In the genomic region with DNA sequence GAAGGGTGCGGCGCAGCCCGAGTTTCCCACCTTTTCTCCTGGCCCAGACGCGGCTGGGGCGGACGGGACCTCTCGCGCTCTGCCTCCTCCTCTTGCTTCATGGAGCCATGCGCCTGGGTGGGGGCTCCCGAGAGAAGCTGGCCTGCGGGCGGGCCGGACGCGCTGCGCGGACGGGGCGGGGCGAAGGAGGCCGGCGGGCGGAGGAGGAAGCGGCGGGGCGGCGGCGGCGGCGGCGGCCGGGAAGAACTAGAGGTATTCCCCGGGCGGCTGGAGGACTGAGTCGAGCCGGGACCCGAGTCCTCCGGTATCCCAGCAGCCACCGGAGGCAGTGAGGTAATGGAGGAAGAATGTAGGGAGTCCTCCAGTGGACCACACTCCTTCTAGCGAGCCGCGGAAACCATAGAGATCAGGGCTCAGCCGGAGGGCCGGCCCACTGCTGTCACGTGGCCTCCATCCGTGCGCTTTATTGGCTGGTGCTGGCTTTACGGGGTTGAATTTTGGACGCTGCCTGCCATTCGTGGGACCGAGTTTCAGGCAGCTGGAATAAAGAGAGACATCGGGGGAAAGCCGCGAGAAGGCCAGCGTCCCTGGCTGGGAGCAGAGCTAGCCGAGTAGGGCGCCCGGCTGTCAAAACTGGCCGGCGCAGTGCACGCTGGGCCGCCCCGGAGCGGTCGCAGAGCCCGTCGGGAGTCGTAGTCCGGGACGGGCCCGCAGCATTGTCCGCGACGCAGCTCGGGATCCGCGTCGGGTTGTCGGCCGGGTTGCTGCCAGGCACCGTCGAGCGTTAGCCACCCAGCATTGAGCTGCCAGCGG, we compare ENCODE assay signal across 8 cellular contexts. TPM values are rescaled to one million over a fixed set of nuclear protein-coding genes. Genes with fewer than 3 reads are reported as not detected.
DNase-seq lines count a peak whose midpoint lies in the region; ATAC-seq and TF ChIP-seq lines count a peak whose summit lies in the region.
"Not testable (repeated sequence)": the region's sequence is repeated elsewhere in the genome, so short reads cannot be mapped to it uniquely, and the experiment has no call there.

Gene AMMECR1L (minus strand): TSS at position 177 of the 813 bp plus-strand sequence. CDS start 11,722 bp downstream, outside the sequence.

- H3K4me1 Mint-ChIP-seq in activated CD4-positive, alpha-beta T cell treated with anti-CD3 and anti-CD28 coated beads for 36 hours = peaks cover 47% of the 10 kb centered on the region

- not testable (repeated sequence) for BruUV-seq in A673 (replicated peaks; lab: Mats Ljungman, UMichigan)

- not testable (repeated sequence) for H3K27me3 Mint-ChIP-seq in activated CD4-positive, alpha-beta T cell treated with anti-CD3 and anti-CD28 coated beads for 36 hours

- H3K9me3 Mint-ChIP-seq in activated CD4-positive, alpha-beta T cell treated with anti-CD3 and anti-CD28 coated beads for 36 hours (ENCODE audit: low read depth) = not testable (repeated sequence)

- H3K4me3 Mint-ChIP-seq in activated CD4-positive, alpha-beta T cell treated with anti-CD3 and anti-CD28 coated beads for 36 hours = peak within 1 kb of the TSS; percentile 88

- H3K4me1 ChIP-seq in A673 (ENCODE audit: insufficient read depth, low read length, poor library complexity, severe bottlenecking) = peaks cover 17% of the 10 kb centered on the region

- peaks cover 24% of the 10 kb centered on the region for H3K36me3 Mint-ChIP-seq in activated CD4-positive, alpha-beta T cell treated with anti-CD3 and anti-CD28 coated beads for 36 hours (ENCODE audit: low read depth)

- not testable (repeated sequence) for H3K9me3 ChIP-seq in A673 (ENCODE audit: low read depth, low read length, poor library complexity, severe bottlenecking)

- peaks cover 17% of the 10 kb centered on the region for H3K36me3 ChIP-seq in A673 (ENCODE audit: insufficient read depth, low read length, poor library complexity, severe bottlenecking)

- peak; percentile 78 for DNase-seq in A673 (ENCODE audit: low spot score)
- peak; percentile 45 for DNase-seq in NCI-H460 (ENCODE audit: extremely low read depth, low read depth)
- DNase-seq in activated CD4-positive, alpha-beta T cell treated with anti-CD3 and anti-CD28 coated beads for 36 hours = peak; percentile 83
- peak; percentile 80 for DNase-seq in cerebellar cortex (ENCODE audit: low spot score)
- peak; percentile 64 for DNase-seq in inferior parietal cortex (ENCODE audit: extremely low spot score)

- POLR2A ChIA-PET in A673 (lab: Charles Lee; ENCODE audit: low non-redundant PET) = not testable (repeated sequence)
- POLR2A ChIA-PET in activated CD4-positive, alpha-beta T cell treated with anti-CD3 and anti-CD28 coated beads for 36 hours (lab: Charles Lee) = interaction anchor here (0.6 kb wide), 1 partner anchor 63 kb away, joined by 3 read pairs; no protein-coding TSS in a partner anchor

- intact Hi-C loops in A673 (cut with micrococcal nuclease; ENCODE audit: unreplicated experiment) = not testable (repeated sequence)
- intact Hi-C loops in activated CD4-positive, alpha-beta T cell treated with anti-CD3 and anti-CD28 coated beads for 36 hours (cut with DNase I, micrococcal nuclease) = loop anchor here (2.0 to 10.0 kb wide), 5 partner anchors 75 to 361 kb away; partner anchors contain the start of genes IWS1 (in 1 of the 2), SFT2D3 (in 1 of the 2), UGGT1 (in 1 of the 2) and WDR33 (in 1 of the 2)

- H3K27me3 ChIP-seq in A673 (replicated peaks; ENCODE audit: insufficient read depth, low read depth, low read length, poor library complexity) = not testable (repeated sequence)

- ATAC-seq in GM18873 (IDR thresholded peaks at IDR 0.05; ENCODE audit: low FRiP score, unreplicated experiment) = peak; percentile 96
- peak; percentile 86 for ATAC-seq in HG03097 (IDR thresholded peaks at IDR 0.05; ENCODE audit: low FRiP score, unreplicated experiment)
- peak; percentile 94 for ATAC-seq in activated CD4-positive, alpha-beta T cell treated with anti-CD3 and anti-CD28 coated beads for 36 hours

- CTCF ChIA-PET in A673 (lab: Charles Lee); activated CD4-positive, alpha-beta T cell treated with anti-CD3 and anti-CD28 coated beads for 36 hours (lab: Charles Lee): not testable (repeated sequence)

- peak within 1 kb of the TSS; percentile 82 for H3K27ac ChIP-seq in A673 (ENCODE audit: low read depth, low read length, poor library complexity, severe bottlenecking)
- H3K27ac ChIP-seq in skin epidermis = peak within 1 kb of the TSS; percentile 58 to 92 (median 87)

- H3K4me3 ChIP-seq in A673 (ENCODE audit: low read depth, low read length, poor library complexity, severe bottlenecking) = peak within 1 kb of the TSS; percentile 60
- H3K4me3 ChIP-seq in skin epidermis = peak within 1 kb of the TSS; percentile 54 to 70 (median 64)

- not testable (repeated sequence) for TF ChIP-seq CTCF in A673 (conservative IDR thresholded peaks at IDR 0.05; ENCODE audit: low read depth, low read length)

- H3K27ac Mint-ChIP-seq in activated CD4-positive, alpha-beta T cell treated with anti-CD3 and anti-CD28 coated beads for 36 hours = peak within 1 kb of the TSS; percentile 85

RNA-seq across cellular contexts. Expression of gene AMMECR1L, which starts in this region (rescaled TPM):
- 24.1 and 26.0 TPM in 2 replicates for total RNA-seq in A673 (2021)
- total RNA-seq in NCI-H460 (2014; rRNA removed; shearing (Covaris generic)) = 32.1 and 33.4 TPM in 2 replicates
- polyA plus RNA-seq in NCI-H460 (2014; cell fraction: nucleus; rRNA removed) = 27.6 and 28.7 TPM in 2 replicates
- total RNA-seq in activated CD4-positive, alpha-beta T cell treated with anti-CD3 and anti-CD28 coated beads for 36 hours = 10 to 100 TPM; 12.8 to 14.2 TPM

Comparison
In these comparisons a context has a peak if more than half of its experiments do, and no peak if none do; other contexts are left out.
1. Peak in every context shown above with its lines: DNase-seq, ATAC-seq, H3K4me3 ChIP-seq and H3K27ac ChIP-seq.